ENCODE assay signal across 34 cellular contexts in the genomic region with DNA sequence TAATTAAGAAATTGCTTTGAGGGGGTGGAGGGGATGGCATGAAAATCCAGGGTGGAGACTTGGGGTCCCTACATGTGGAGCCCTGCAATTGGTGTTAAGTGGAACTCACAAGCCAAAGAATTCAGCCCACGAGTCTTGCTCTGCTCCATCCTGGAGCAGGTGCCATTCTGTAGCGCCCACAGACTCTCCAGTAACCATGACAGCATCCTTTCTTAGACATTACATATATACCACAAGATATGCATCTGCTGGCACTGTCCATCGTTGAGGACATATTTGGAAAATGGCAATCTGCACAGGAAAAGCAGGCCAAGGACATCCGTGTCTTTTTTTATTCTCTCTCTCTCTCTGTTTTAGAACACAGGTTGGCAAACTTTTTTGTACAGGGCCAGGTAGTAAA.
"Had no signal": no experiment of that assay in that cellular context is flagged by ENCODE, and none has a peak within 500 bp of the region (broad histone marks: within the 10 kb centered on the region; RNA-seq: fewer than 3 reads in every experiment).

No MANE protein-coding gene starts in this region.

- H3K4me1 ChIP-seq: adrenal gland had no signal

- ATAC-seq: activated CD4-positive, alpha-beta T cell treated with anti-CD3 and anti-CD28 coated beads for 36 hours; activated CD4-positive, CD25-positive, alpha-beta regulatory T cell treated with anti-CD3 and anti-CD28 coated beads, Interleukin-2, amount 50 U/mL, for 24 hours; activated CD8-positive, alpha-beta memory T cell treated with anti-CD3 and anti-CD28 coated beads, Interleukin-2, amount 10 ng/mL, durations not matched to agents 7 days and 5 days; activated CD8-positive, alpha-beta T cell treated with anti-CD3 and anti-CD28 coated beads, Interleukin-2, amount 10 ng/mL, durations not matched to agents 7 days and 5 days; activated naive CD4-positive, alpha-beta T cell treated with anti-CD3 and anti-CD28 coated beads, Interleukin-2, amount 50 U/mL, for 72 hours; WTC11 had no signal

- H3K4me3 ChIP-seq: adrenal gland, cardiac muscle cell had no signal

- H3K36me3 ChIP-seq: adrenal gland, cardiac muscle cell had no signal

- DNase-seq: activated CD4-positive, alpha-beta memory T cell treated with anti-CD3 and anti-CD28 coated beads, Interleukin-2, amount 10 ng/mL, durations not matched to agents 7 days and 5 days; activated CD4-positive, alpha-beta T cell treated with anti-CD3 and anti-CD28 coated beads for 1 hour; activated CD4-positive, alpha-beta T cell treated with anti-CD3 and anti-CD28 coated beads for 36 hours; activated CD4-positive, alpha-beta T cell treated with anti-CD3 and anti-CD28 coated beads for 48 hours; activated CD4-positive, alpha-beta T cell treated with anti-CD3 and anti-CD28 coated beads, Interleukin-2, amount 10 ng/mL, durations not matched to agents 7 days and 5 days; activated CD4-positive, alpha-beta T cell treated with anti-CD3 and anti-CD28 coated beads, Interleukin-2, amount 50 U/mL, for 48 hours; activated CD4-positive, CD25-positive, alpha-beta regulatory T cell; activated CD8-positive, alpha-beta memory T cell treated with anti-CD3 and anti-CD28 coated beads for 24 hours; activated CD8-positive, alpha-beta memory T cell treated with anti-CD3 and anti-CD28 coated beads, Interleukin-2, amount 10 ng/mL, durations not matched to agents 7 days and 5 days; activated CD8-positive, alpha-beta memory T cell treated with anti-CD3 and anti-CD28 coated beads, Interleukin-2, amount 50 U/mL, for 48 hours; activated CD8-positive, alpha-beta T cell treated with anti-CD3 and anti-CD28 coated beads, Interleukin-2, amount 10 ng/mL, durations not matched to agents 7 days and 5 days; activated effector memory CD4-positive, alpha-beta T cell treated with Interleukin-2 at 50 U/mL for 16 hours; activated gamma-delta T cell; activated naive CD4-positive, alpha-beta T cell treated with anti-CD3 and anti-CD28 coated beads for 36 hours; activated naive CD4-positive, alpha-beta T cell treated with anti-CD3 and anti-CD28 coated beads, Interleukin-2, amount 50 U/mL, for 16 hours; activated naive CD8-positive, alpha-beta T cell treated with anti-CD3 and anti-CD28 coated beads for 36 hours; activated T-cell treated with anti-CD3 and anti-CD28 coated beads, Interleukin-2, amount 50 U/mL, for 24 hours; activated T-cell treated with anti-CD3 and anti-CD28 coated beads, Interleukin-2, amount 50 U/mL, for 48 hours; adrenal gland; amniotic stem cell; aorta; caudate nucleus; cerebellar nuclear complex; SW 1271; T-helper 1 cell; T-helper 2 cell; T-helper 9 cell had no signal

- H3K27ac ChIP-seq: adrenal gland, cardiac muscle cell, VCaP had no signal

- FAIRE-seq: bronchial epithelial cell, TTC549 had no signal

- H3K9me3 ChIP-seq: adrenal gland had no signal

- H3K27me3 ChIP-seq: adrenal gland, cardiac muscle cell had no signal
